In genomic region chr9:137087409-137087925, GRCh38 we compare ENCODE assay signal across 1 cellular context.
TF ChIP-seq lines count a peak whose summit lies in the region.

No MANE protein-coding gene starts in this region.

TF ChIP-seq in GM12878, 131 proteins besides CTCF, POLR2A, EP300 and RAD21:
- TF ChIP-seq RELA (IDR thresholded peaks at IDR 0.05; ENCODE audit: borderline replicate concordance, partially characterized antibody) (no peak), CREM (IDR thresholded peaks at IDR 0.05; ENCODE audit: low read depth) (no peak), PRDM15 (CRISPR knock-in tag; IDR thresholded peaks at IDR 0.05) (no peak), SREBF1 (IDR thresholded peaks at IDR 0.05; ENCODE audit: low read length) (no peak), MEF2A (IDR thresholded peaks at IDR 0.05; ENCODE audit: insufficient read depth, low read depth, low read length) (no peak), ZBTB40 (IDR thresholded peaks at IDR 0.05; ENCODE audit: borderline replicate concordance) (peak; percentile 74), ZBTB4 (CRISPR knock-in tag; IDR thresholded peaks at IDR 0.05) (no peak), GATAD2B (conservative IDR thresholded peaks at IDR 0.05; ENCODE audit: low read depth) (peak; percentile 60)
